9 cellular contexts compared by ENCODE assay signal in genomic region chr10:72875250-72876055, GRCh38. TPM values are rescaled to one million over a fixed set of nuclear protein-coding genes. Genes with fewer than 3 reads are reported as not detected.
DNase-seq lines count a peak whose midpoint lies in the region; ATAC-seq and TF ChIP-seq lines count a peak whose summit lies in the region.
"Had no signal": no experiment of that assay in that cellular context is flagged by ENCODE, and none has a peak within 500 bp of the region (broad histone marks: within the 10 kb centered on the region; RNA-seq: fewer than 3 reads in every experiment).

No MANE protein-coding gene starts in this region.

- H3K9me3 ChIP-seq in MM.1S (replicated peaks; ENCODE audit: insufficient read depth, low read length) (no peaks in the 10 kb centered on the region), breast epithelium (no peaks in the 10 kb centered on the region)

- no peak for DNase-seq in activated CD4-positive, alpha-beta T cell treated with anti-CD3 and anti-CD28 coated beads for 36 hours
- DNase-seq in activated CD4-positive, alpha-beta T cell treated with anti-CD3 and anti-CD28 coated beads for 1 hour: no peak
- DNase-seq in MM.1S (peak; percentile 45), breast epithelium (ENCODE audit: low spot score in 2 of 2) (no peak), myocyte (ENCODE audit: low read depth) (peak; percentile 32), occipital lobe (lab: John Stamatoyannopoulos, UW) (no peak)
- no peak for DNase-seq in activated CD4-positive, CD25-positive, alpha-beta regulatory T cell (lab: John Stamatoyannopoulos, UW)

- CTCF ChIA-PET in activated CD4-positive, alpha-beta T cell treated with anti-CD3 and anti-CD28 coated beads for 36 hours (lab: Charles Lee): interaction anchor here (0.6 to 1.2 kb wide), 7 partner anchors 15 to 859 kb away, joined by 3 to 8 read pairs (median 3); no protein-coding TSS in a partner anchor

- TF ChIP-seq CTCF in MM.1S (IDR thresholded peaks at IDR 0.05; ENCODE audit: low read length) (peak; percentile 40), breast epithelium (IDR thresholded peaks at IDR 0.05) (peak in 2 of 3 donors; percentile 24 to 26)

- POLR2A ChIA-PET in activated CD4-positive, alpha-beta T cell treated with anti-CD3 and anti-CD28 coated beads for 36 hours (lab: Charles Lee): no interaction called here

- peak; percentile 39 for ATAC-seq in activated CD4-positive, alpha-beta T cell treated with anti-CD3 and anti-CD28 coated beads for 36 hours
- no peak for ATAC-seq in GM18858 (IDR thresholded peaks at IDR 0.05; ENCODE audit: unreplicated experiment)

- no peak overlapping the region for H3K4me3 Mint-ChIP-seq in activated CD4-positive, alpha-beta T cell treated with anti-CD3 and anti-CD28 coated beads for 36 hours
- H3K4me3 Mint-ChIP-seq: activated naive CD8-positive, alpha-beta T cell had no signal

- no peaks in the 10 kb centered on the region for H3K4me1 Mint-ChIP-seq in activated CD4-positive, alpha-beta T cell treated with anti-CD3 and anti-CD28 coated beads for 36 hours

- H3K9me3 Mint-ChIP-seq in activated CD4-positive, alpha-beta T cell treated with anti-CD3 and anti-CD28 coated beads for 36 hours (ENCODE audit: low read depth): no peaks in the 10 kb centered on the region

- H4K20me1 ChIP-seq in MM.1S (ENCODE audit: insufficient read depth, low read length): no peaks in the 10 kb centered on the region

- H3K79me2 ChIP-seq in MM.1S (ENCODE audit: low read length): no peaks in the 10 kb centered on the region

- intact Hi-C loops in activated CD4-positive, alpha-beta T cell treated with anti-CD3 and anti-CD28 coated beads for 36 hours (cut with DNase I, micrococcal nuclease): loop anchor here (1.0 to 2.0 kb wide), 2 partner anchors 183 to 511 kb away; partner anchors contain the start of gene MCU (in 1 of the 2)
- intact Hi-C loops in breast epithelium (cut with DNase I; ENCODE audit: low total_unique reads): no loop called here

- no peaks in the 10 kb centered on the region for H3K27me3 Mint-ChIP-seq in activated CD4-positive, alpha-beta T cell treated with anti-CD3 and anti-CD28 coated beads for 36 hours
- H3K27me3 Mint-ChIP-seq: activated naive CD8-positive, alpha-beta T cell had no signal

- H3K4me2 ChIP-seq in MM.1S (ENCODE audit: low read depth, low read length): no peak overlapping the region

- no peak overlapping the region for H2AFZ ChIP-seq in MM.1S (ENCODE audit: low read length)

- H3K27me3 ChIP-seq in MM.1S (replicated peaks; ENCODE audit: insufficient read depth, low read length) (no peaks in the 10 kb centered on the region), breast epithelium (no peaks in the 10 kb centered on the region)

- H3K27ac ChIP-seq in MM.1S (ENCODE audit: low read length): no peak overlapping the region
- no peak overlapping the region for H3K27ac ChIP-seq in breast epithelium

- no peaks in the 10 kb centered on the region for H3K9me2 ChIP-seq in MM.1S (replicated peaks; ENCODE audit: insufficient read depth, low read length)

- H3K9ac ChIP-seq in MM.1S (ENCODE audit: low read length): no peak overlapping the region

- H3K36me3 Mint-ChIP-seq in activated CD4-positive, alpha-beta T cell treated with anti-CD3 and anti-CD28 coated beads for 36 hours (ENCODE audit: low read depth): peaks cover 15% of the 10 kb centered on the region

- no peak overlapping the region for H3K27ac Mint-ChIP-seq in activated CD4-positive, alpha-beta T cell treated with anti-CD3 and anti-CD28 coated beads for 36 hours
- H3K27ac Mint-ChIP-seq: activated naive CD8-positive, alpha-beta T cell had no signal

- no peaks in the 10 kb centered on the region for H3K4me1 ChIP-seq in MM.1S (ENCODE audit: low read length)
- H3K4me1 ChIP-seq in breast epithelium: no peaks in the 10 kb centered on the region

- no peak for TF ChIP-seq POLR2A in breast epithelium (IDR thresholded peaks at IDR 0.05)

- H3K36me3 ChIP-seq in MM.1S (replicated peaks; ENCODE audit: insufficient read depth, low read length) (no peaks in the 10 kb centered on the region), breast epithelium (no peaks in the 10 kb centered on the region)

- H3K4me3 ChIP-seq in MM.1S (ENCODE audit: low read length) (no peak overlapping the region), breast epithelium (no peak overlapping the region)

- H3F3A ChIP-seq in MM.1S (ENCODE audit: insufficient read depth, low read length): no peaks in the 10 kb centered on the region

RNA-seq across cellular contexts. Expression of gene OIT3, which starts 18.1 kb away (rescaled TPM):
- total RNA-seq in activated CD4-positive, alpha-beta T cell treated with anti-CD3 and anti-CD28 coated beads for 36 hours: not detected
- total RNA-seq in breast epithelium: under 1 TPM in 1 of 3 donors, not detected in 2; 0.15 TPM
- 0.21 and 0.51 TPM in 2 replicates for total RNA-seq in myocyte
- polyA plus RNA-seq in myocyte (2012): 0.20 TPM
- 0.47 TPM for total RNA-seq in occipital lobe

Comparison
In these comparisons a context has a peak if more than half of its experiments do, and no peak if none do; other contexts are left out.
1. DNase-seq: peak in MM.1S (single experiment) and myocyte (single experiment); none in activated CD4-positive, alpha-beta T cell treated with anti-CD3 and anti-CD28 coated beads for 36 hours (single experiment), activated CD4-positive, alpha-beta T cell treated with anti-CD3 and anti-CD28 coated beads for 1 hour (single experiment), breast epithelium (0 of 2), activated CD4-positive, CD25-positive, alpha-beta regulatory T cell (0 of 4) and occipital lobe (single experiment).